Comparison of ENCODE assay signal across 2 cellular contexts in genomic region chr21:41222247-41223068, GRCh38.
TF ChIP-seq lines count a peak whose summit lies in the region.

No MANE protein-coding gene starts in this region.

TF ChIP-seq in HepG2, 621 proteins besides CTCF, POLR2A, EP300 and RAD21:
- TF ChIP-seq U2AF1 (optimal IDR thresholded peaks at IDR 0.05; ENCODE audit: low read depth, low read length) = no peak
- TF ChIP-seq MAFF (IDR thresholded peaks at IDR 0.05; ENCODE audit: low read depth, low read length) = no peak
- TF ChIP-seq RFX1 (IDR thresholded peaks at IDR 0.05) = 0 out of 2 replicates have a peak, but pooled peaks have one; percentile 1
- no peak for TF ChIP-seq LCORL (IDR thresholded peaks at IDR 0.05)
- no peak for TF ChIP-seq LCORL (CRISPR knock-in tag; IDR thresholded peaks at IDR 0.05)
- no peak for TF ChIP-seq HMGXB3 (CRISPR knock-in tag; IDR thresholded peaks at IDR 0.05; ENCODE audit: borderline replicate concordance)

TF ChIP-seq in SK-N-SH treated with all-trans-retinoic acid at 6 μM for 48 hours, 23 proteins besides CTCF, POLR2A, EP300 and RAD21:
- TF ChIP-seq PPARA (CRISPR knock-in tag; IDR thresholded peaks at IDR 0.05; ENCODE audit: borderline replicate concordance) (no peak), ZC3H10 (CRISPR knock-in tag; IDR thresholded peaks at IDR 0.05) (no peak), ZNF565 (CRISPR knock-in tag; conservative IDR thresholded peaks at IDR 0.05; ENCODE audit: low read depth) (no peak), ZNF70 (CRISPR knock-in tag; IDR thresholded peaks at IDR 0.05) (no peak), CSRNP3 (CRISPR knock-in tag; IDR thresholded peaks at IDR 0.05) (no peak), ESRRG (CRISPR knock-in tag; IDR thresholded peaks at IDR 0.05) (no peak), ZFP3 (CRISPR knock-in tag; IDR thresholded peaks at IDR 0.05) (no peak)
